In the genomic region with DNA sequence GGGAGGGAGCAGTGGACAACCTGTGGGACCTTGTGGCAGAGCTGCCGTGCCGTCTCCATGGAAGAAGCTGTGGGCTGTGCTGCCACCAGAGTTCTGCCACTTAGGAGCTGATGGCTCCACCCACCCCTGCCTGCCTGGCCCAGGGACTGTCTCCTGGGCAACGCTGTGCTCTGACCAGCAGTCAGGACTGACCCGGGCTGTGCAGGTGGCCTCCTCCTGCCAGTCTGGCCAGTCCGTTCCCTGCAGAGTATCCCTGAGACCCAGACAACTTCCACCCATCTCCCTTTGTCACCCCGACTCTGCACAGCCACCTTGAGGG, we compare ENCODE assay signal across 18 cellular contexts. TPM values are rescaled to one million over a fixed set of nuclear protein-coding genes. Genes with fewer than 3 reads are reported as not detected.
DNase-seq lines count a peak whose midpoint lies in the region; ATAC-seq and TF ChIP-seq lines count a peak whose summit lies in the region.
"Had no signal": no experiment of that assay in that cellular context is flagged by ENCODE, and none has a peak within 500 bp of the region (broad histone marks: within the 10 kb centered on the region; RNA-seq: fewer than 3 reads in every experiment).

No MANE protein-coding gene starts in this region.

- no peaks in the 10 kb centered on the region for H3K36me3 Mint-ChIP-seq in mesothelial cell of epicardium
- H3K36me3 Mint-ChIP-seq: activated CD8-positive, alpha-beta memory T cell treated with anti-CD3 and anti-CD28 coated beads, Interleukin-2, amount 10 ng/mL, durations not matched to agents 7 days and 5 days; CD4-positive, alpha-beta memory T cell; memory B cell had no signal

- DNase-seq in Right ventricle myocardium superior, result no peak
- DNase-seq in cardiac septum (ENCODE audit: low spot score), result no peak
- peak; percentile 67 for DNase-seq in WERI-Rb-1
- DNase-seq in left kidney (ENCODE audit: low read depth, low spot score), result peak; percentile 72
- no peak for DNase-seq in upper lobe of right lung
- no peak for DNase-seq in mesothelial cell of epicardium (ENCODE audit: low spot score in 2 of 2, unreplicated experiment in 2 of 2)
- no peak for DNase-seq in uterus
- DNase-seq: activated CD4-positive, CD25-positive, alpha-beta regulatory T cell treated with anti-CD3 and anti-CD28 coated beads, Interleukin-2, amount 50 U/mL, for 72 hours; activated CD8-positive, alpha-beta memory T cell treated with anti-CD3 and anti-CD28 coated beads, Interleukin-2, amount 10 ng/mL, durations not matched to agents 7 days and 5 days; CD4-positive, alpha-beta memory T cell; EL; esophagus squamous epithelium; stimulated activated CD4-positive, alpha-beta T cell treated with anti-CD3 and anti-CD28 coated beads, Interleukin-1b, Interleukin-23, amount 100 ng/mL, for 48 hours; T-helper 1 cell had no signal

- no peak overlapping the region for H3K4me3 Mint-ChIP-seq in mesothelial cell of epicardium
- H3K4me3 Mint-ChIP-seq: activated CD8-positive, alpha-beta memory T cell treated with anti-CD3 and anti-CD28 coated beads, Interleukin-2, amount 10 ng/mL, durations not matched to agents 7 days and 5 days; CD4-positive, alpha-beta memory T cell; memory B cell had no signal

- H3K4me1 ChIP-seq in upper lobe of right lung (peaks cover 10% of the 10 kb centered on the region), uterus (peaks cover 0 to 8% of the 10 kb centered on the region in 2 donors)

- TF ChIP-seq CTCF in WERI-Rb-1 (IDR thresholded peaks at IDR 0.05; ENCODE audit: low read depth, low read length) (no peak), upper lobe of right lung (IDR thresholded peaks at IDR 0.05) (no peak), mesothelial cell of epicardium (IDR thresholded peaks at IDR 0.05; ENCODE audit: unreplicated experiment) (no peak), uterus (IDR thresholded peaks at IDR 0.05) (no peak)

- no peaks in the 10 kb centered on the region for H3K9me3 Mint-ChIP-seq in mesothelial cell of epicardium
- H3K9me3 Mint-ChIP-seq: CD4-positive, alpha-beta memory T cell; memory B cell had no signal

- H3K9me3 ChIP-seq in WERI-Rb-1 (ENCODE audit: severe bottlenecking) (no peaks in the 10 kb centered on the region), upper lobe of right lung (no peaks in the 10 kb centered on the region), uterus (no peaks in the 10 kb centered on the region)
- H3K9me3 ChIP-seq: esophagus squamous epithelium had no signal

- H3K4me3 ChIP-seq in WERI-Rb-1 (ENCODE audit: low read depth, low read length) (peak overlapping the region; percentile 18), upper lobe of right lung (no peak overlapping the region), uterus (no peak overlapping the region)
- H3K4me3 ChIP-seq: esophagus squamous epithelium had no signal

- ATAC-seq in Right ventricle myocardium superior (ENCODE audit: poor library complexity) (peak; percentile 64), upper lobe of right lung (peak; percentile 46), GM18511 (IDR thresholded peaks at IDR 0.05; ENCODE audit: unreplicated experiment) (no peak)
- ATAC-seq: activated CD8-positive, alpha-beta memory T cell treated with anti-CD3 and anti-CD28 coated beads, Interleukin-2, amount 10 ng/mL, durations not matched to agents 7 days and 5 days; sciatic nerve had no signal

- H3K27me3 Mint-ChIP-seq in mesothelial cell of epicardium (ENCODE audit: low read depth), result peaks cover 79% of the 10 kb centered on the region

- peaks cover 24% of the 10 kb centered on the region for H3K4me1 Mint-ChIP-seq in mesothelial cell of epicardium

- H3K36me3 ChIP-seq in WERI-Rb-1 (peaks cover 4% of the 10 kb centered on the region), upper lobe of right lung (no peaks in the 10 kb centered on the region), uterus (no peaks in the 10 kb centered on the region)
- H3K36me3 ChIP-seq: esophagus squamous epithelium had no signal

- H3K27ac ChIP-seq in WERI-Rb-1 (peak overlapping the region; percentile 96), upper lobe of right lung (no peak overlapping the region), uterus (no peak overlapping the region)
- H3K27ac ChIP-seq: esophagus squamous epithelium had no signal

- no peak overlapping the region for H3K27ac Mint-ChIP-seq in mesothelial cell of epicardium
- H3K27ac Mint-ChIP-seq: activated CD8-positive, alpha-beta memory T cell treated with anti-CD3 and anti-CD28 coated beads, Interleukin-2, amount 10 ng/mL, durations not matched to agents 7 days and 5 days; memory B cell had no signal

- no peaks in the 10 kb centered on the region for H3K27me3 ChIP-seq in WERI-Rb-1 (ENCODE audit: insufficient read depth, low read depth, severe bottlenecking)
- H3K27me3 ChIP-seq in upper lobe of right lung, result peaks cover 82% of the 10 kb centered on the region
- H3K27me3 ChIP-seq in uterus, result no peaks in the 10 kb centered on the region

- intact Hi-C loops in Right ventricle myocardium superior (cut with DNase I) (no loop called here), cardiac septum (cut with DNase I) (loop anchor here (5.0 kb wide), 1 partner anchor 50 kb away; no protein-coding TSS in a partner anchor), upper lobe of right lung (cut with DNase I) (loop anchor here (10.0 kb wide), 1 partner anchor 122 kb away; no protein-coding TSS in a partner anchor), uterus (cut with DNase I; ENCODE audit: low total_unique reads) (loop anchor here (5.0 kb wide), 1 partner anchor 50 kb away; no protein-coding TSS in a partner anchor)

- TF ChIP-seq POLR2A in uterus (IDR thresholded peaks at IDR 0.05), result no peak

RNA-seq across cellular contexts. Expression of a gene that starts 12.8 kb away (rescaled TPM):
- not detected for total RNA-seq in Right ventricle myocardium superior
- total RNA-seq in cardiac septum, result 0.32 TPM
- total RNA-seq in upper lobe of right lung, result 0.55 TPM
- 0.98 to 1.4 TPM (median 1.1 TPM) in 3 replicates for total RNA-seq in mesothelial cell of epicardium
- under 1 TPM in 2 of 4 donors, not detected in 2; 0.21 to 0.30 TPM for total RNA-seq in uterus
- total RNA-seq: esophagus squamous epithelium, glomerular endothelial cell had no signal

RNA-seq across cellular contexts. Expression of a gene that starts 16.6 kb away (rescaled TPM):
- total RNA-seq in Right ventricle myocardium superior (85.9 TPM), cardiac septum (120 TPM), upper lobe of right lung (45.3 TPM), mesothelial cell of epicardium (78.1 to 81.0 TPM (median 78.5 TPM) in 3 replicates), uterus (100 to 1,000 TPM in 1 of 4 donors, 10 to 100 TPM in 3; 16.5 to 194 (median 42.5) TPM)

RNA-seq across cellular contexts. Expression of a gene that starts 16.8 kb away (rescaled TPM):
- total RNA-seq in Right ventricle myocardium superior, result 2.6 TPM
- 1.8 TPM for total RNA-seq in cardiac septum
- 2.9 TPM for total RNA-seq in upper lobe of right lung
- total RNA-seq in mesothelial cell of epicardium, result 3.6 to 4.0 TPM (median 3.7 TPM) in 3 replicates
- total RNA-seq in uterus, result 1 to 10 TPM in 2 of 4 donors, under 1 TPM in 1, not detected in 1; 0.77 to 5.3 (median 5.1) TPM

RNA-seq across cellular contexts. Expression of a gene that starts 28.3 kb away (rescaled TPM):
- total RNA-seq in Right ventricle myocardium superior (22.3 TPM), cardiac septum (22.6 TPM), upper lobe of right lung (25.3 TPM), mesothelial cell of epicardium (34.5 to 37.3 TPM (median 36.0 TPM) in 3 replicates), uterus (10 to 100 TPM; 14.1 to 39.5 (median 27.6) TPM)

RNA-seq across cellular contexts. Expression of a gene that starts 44.3 kb away (rescaled TPM):
- total RNA-seq in Right ventricle myocardium superior (165 TPM), cardiac septum (199 TPM), upper lobe of right lung (72.8 TPM), mesothelial cell of epicardium (307 to 319 TPM (median 316 TPM) in 3 replicates), uterus (100 to 1,000 TPM in 2 of 4 donors, 10 to 100 TPM in 2; 53.2 to 146 (median 113) TPM)

Comparison
In these comparisons a context has a peak if more than half of its experiments do, and no peak if none do; other contexts are left out.
1. DNase-seq: peak in WERI-Rb-1 (single experiment) and left kidney (single experiment); none in Right ventricle myocardium superior (single experiment), cardiac septum (single experiment), upper lobe of right lung (single experiment), mesothelial cell of epicardium (0 of 2) and uterus (0 of 2).